4 cellular contexts compared by ENCODE assay signal in the genomic region with DNA sequence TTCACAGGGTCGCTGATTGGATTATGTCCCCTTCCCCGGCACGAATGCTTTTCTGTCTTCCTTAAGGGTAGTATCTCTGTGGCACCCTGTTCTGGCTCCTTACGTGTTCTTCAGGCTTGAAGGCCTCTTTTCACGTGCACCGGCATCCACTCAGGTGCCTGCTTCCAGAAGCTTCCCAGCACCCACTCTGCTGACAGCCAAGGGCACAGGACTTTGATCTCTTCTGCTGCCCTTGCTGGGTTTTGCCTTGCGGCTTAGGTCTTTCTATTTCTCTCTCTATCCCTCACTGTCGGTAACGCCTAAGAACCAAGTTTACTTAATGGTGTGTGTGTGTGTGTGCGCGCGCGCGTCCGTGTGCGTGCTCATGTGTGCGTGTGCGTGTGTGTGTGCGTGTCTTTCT. TPM values are rescaled to one million over a fixed set of nuclear protein-coding genes. Genes with fewer than 3 reads are reported as not detected.
"Had no signal": no experiment of that assay in that cellular context is flagged by ENCODE, and none has a peak within 500 bp of the region (broad histone marks: within the 10 kb centered on the region; RNA-seq: fewer than 3 reads in every experiment).

No MANE protein-coding gene starts in this region.

RNA-seq across cellular contexts. Expression of a gene that starts 14.7 kb away (rescaled TPM):
- total RNA-seq: HT1080, K562, M059J had no signal
- polyA plus RNA-seq: IgD-negative memory B cell, K562 had no signal
